In genomic region chr5:52772668-52773067, GRCh38 we compare ENCODE assay signal across 20 cellular contexts.
"Had no signal": no experiment of that assay in that cellular context is flagged by ENCODE, and none has a peak within 500 bp of the region (broad histone marks: within the 10 kb centered on the region; RNA-seq: fewer than 3 reads in every experiment).

No MANE protein-coding gene starts in this region.

- ATAC-seq: esophagus mucosa, gastroesophageal sphincter had no signal

- H3K27me3 ChIP-seq: adrenal gland, breast epithelium, gastroesophageal sphincter, SJCRH30, tibial artery had no signal

- H3K36me3 Mint-ChIP-seq: mesothelial cell of epicardium had no signal

- H3K27ac ChIP-seq: breast epithelium, gastroesophageal sphincter, SJCRH30, tibial artery had no signal

- H3K36me3 ChIP-seq: adrenal gland, breast epithelium, gastroesophageal sphincter, SJCRH30, tibial artery had no signal

- H3K4me3 Mint-ChIP-seq: activated B cell treated with CpG ODN at 0.5 μM for 24 hours, mesothelial cell of epicardium had no signal

- H3K4me3 ChIP-seq: adrenal gland, breast epithelium, gastroesophageal sphincter, lung, SJCRH30, tibial artery had no signal

- DNase-seq: activated B cell treated with CpG ODN at 0.5 μM for 24 hours; activated CD4-positive, alpha-beta T cell treated with anti-CD3 and anti-CD28 coated beads, Interleukin-2, amount 50 U/mL, for 1 hour; activated T-cell treated with anti-CD3 and anti-CD28 coated beads for 4 hours; adrenal gland; effector CD8-positive, alpha-beta T cell; immature natural killer cell; kidney glomerular epithelial cell; occipital lobe; posterior cingulate gyrus; SJCRH30; stimulated activated CD4-positive, alpha-beta T cell treated with anti-CD3 and anti-CD28 coated beads, Interleukin-12 subunit alpha, Interleukin-12 subunit beta, amount 100 ng/mL, for 4 hours; stimulated activated CD4-positive, alpha-beta T cell treated with anti-CD3 and anti-CD28 coated beads, Interleukin-1b, Interleukin-23, amount 100 ng/mL, for 48 hours; stimulated activated CD8-positive, alpha-beta memory T cell treated with anti-CD3 and anti-CD28 coated beads, Interleukin-4, amount 100 ng/mL, for 48 hours; stimulated activated naive CD4-positive, alpha-beta T cell; tibial artery had no signal

- H3K4me1 ChIP-seq: breast epithelium, gastroesophageal sphincter, SJCRH30 had no signal

- H3K9me3 Mint-ChIP-seq: activated B cell treated with CpG ODN at 0.5 μM for 24 hours, immature natural killer cell, mesothelial cell of epicardium had no signal

- H3K9me3 ChIP-seq: adrenal gland, breast epithelium, gastroesophageal sphincter, SJCRH30, tibial artery had no signal

- H3K27ac Mint-ChIP-seq: activated B cell treated with CpG ODN at 0.5 μM for 24 hours, mesothelial cell of epicardium had no signal
